In the genomic region with DNA sequence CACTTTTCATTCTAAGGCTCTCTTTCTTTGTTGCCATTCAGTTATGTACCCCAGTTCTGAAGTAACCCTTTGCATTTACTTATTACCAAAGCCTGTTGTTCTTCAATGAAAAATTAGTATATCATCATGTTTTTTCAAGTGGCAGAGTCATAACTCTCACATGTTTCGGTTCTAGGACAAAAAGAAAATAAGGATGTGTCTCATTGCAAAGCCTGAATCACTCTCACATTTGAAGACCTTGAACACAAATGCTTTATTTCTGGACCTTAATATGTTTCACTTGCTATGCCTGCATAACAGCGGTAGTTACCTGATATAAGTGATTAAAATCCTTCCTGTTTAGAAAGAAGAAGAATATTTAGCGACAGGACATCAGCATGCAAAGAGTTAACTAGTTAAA, we compare ENCODE assay signal across 15 cellular contexts. TPM values are rescaled to one million over a fixed set of nuclear protein-coding genes. Genes with fewer than 3 reads are reported as not detected.
DNase-seq lines count a peak whose midpoint lies in the region; TF ChIP-seq lines count a peak whose summit lies in the region.
"Had no signal": no experiment of that assay in that cellular context is flagged by ENCODE, and none has a peak within 500 bp of the region (broad histone marks: within the 10 kb centered on the region; RNA-seq: fewer than 3 reads in every experiment).

No MANE protein-coding gene starts in this region.

- H4K20me1 ChIP-seq in GM23248 (ENCODE audit: insufficient read depth) (no peaks in the 10 kb centered on the region), OCI-LY7 (ENCODE audit: insufficient read depth, low read length) (no peaks in the 10 kb centered on the region), PC-9 (ENCODE audit: insufficient read depth) (no peaks in the 10 kb centered on the region)

- intact Hi-C loops in OCI-LY7 (cut with micrococcal nuclease; ENCODE audit: unreplicated experiment) (no loop called here), dorsolateral prefrontal cortex (cut with DNase I) (no loop called here), PC-9 (cut with micrococcal nuclease; ENCODE audit: unreplicated experiment) (no loop called here)

- 21 to 25% methylated on average over 3 of the region's 3 CpGs for WGBS in GM23248 (ENCODE audit: low coverage in 1 of 2, low lambda C conversion rate in 2 of 2, missing lambda C conversion rate in 2 of 2), 2 experiments

- H3K27me3 ChIP-seq in GM23248 (replicated peaks; ENCODE audit: insufficient read depth) (no peaks in the 10 kb centered on the region), dorsolateral prefrontal cortex (no peaks in the 10 kb centered on the region), PC-9 (ENCODE audit: insufficient read depth, low read depth) (no peaks in the 10 kb centered on the region)

- no peaks in the 10 kb centered on the region for H3K9me2 ChIP-seq in GM23248 (ENCODE audit: insufficient read depth)
- no peaks in the 10 kb centered on the region for H3K9me2 ChIP-seq in OCI-LY7 (ENCODE audit: insufficient read depth, low read length)
- no peaks in the 10 kb centered on the region; the same call in 1 of the 2 replicates for H3K9me2 ChIP-seq in PC-9 (ENCODE audit: insufficient read depth)

- H3K4me3 ChIP-seq in GM23248: no peak overlapping the region
- H3K4me3 ChIP-seq in OCI-LY7 (ENCODE audit: low read depth, low read length, poor library complexity, severe bottlenecking): no peak overlapping the region
- peak overlapping the region in 34 of 59 donors; percentile 0 to 37 (median 8) for H3K4me3 ChIP-seq in dorsolateral prefrontal cortex
- no peak overlapping the region for H3K4me3 ChIP-seq in PC-9
- H3K4me3 ChIP-seq: thoracic aorta had no signal

- H3K9me3 Mint-ChIP-seq in osteocyte (ENCODE audit: unreplicated experiment): no peaks in the 10 kb centered on the region
- H3K9me3 Mint-ChIP-seq: T-helper 1 cell treated with Interleukin-12 subunit alpha and Interleukin-12 subunit beta and Interleukin-4 antibody, amounts not matched to agents 30 μg/mL and 1 μg/mL, for 36 hours had no signal

- TF ChIP-seq CTCF in OCI-LY7 (conservative IDR thresholded peaks at IDR 0.05; ENCODE audit: low read length): no peak
- TF ChIP-seq CTCF in dorsolateral prefrontal cortex (IDR thresholded peaks at IDR 0.05 in 54 of 56, conservative IDR thresholded peaks at IDR 0.05 in 2 of 56; ENCODE audit: low read depth in 1 of 56, partially characterized antibody in 56 of 56): no peak
- no peak for TF ChIP-seq CTCF in osteocyte (IDR thresholded peaks at IDR 0.05)
- TF ChIP-seq CTCF in PC-9 (conservative IDR thresholded peaks at IDR 0.05): no peak

- BruUV-seq in OCI-LY7 (replicated peaks; lab: Mats Ljungman, UMichigan) (no TSS peak), PC-9 (replicated peaks; lab: Mats Ljungman, UMichigan) (no TSS peak)

- peak overlapping the region; percentile 35 for H3K27ac Mint-ChIP-seq in osteocyte (ENCODE audit: unreplicated experiment)
- H3K27ac Mint-ChIP-seq: T-helper 1 cell treated with Interleukin-12 subunit alpha and Interleukin-12 subunit beta and Interleukin-4 antibody, amounts not matched to agents 30 μg/mL and 1 μg/mL, for 36 hours had no signal

- H3K36me3 Mint-ChIP-seq in osteocyte (ENCODE audit: unreplicated experiment): peaks cover 7% of the 10 kb centered on the region

- in situ Hi-C loops in GM23248 (cut with MboI): no loop called here

- H2AFZ ChIP-seq in GM23248: no peak overlapping the region
- H2AFZ ChIP-seq in OCI-LY7 (ENCODE audit: low read length): no peak overlapping the region
- H2AFZ ChIP-seq in PC-9: no peak overlapping the region
- H2AFZ ChIP-seq: parathyroid adenoma had no signal

- POLR2A ChIA-PET in OCI-LY7 (lab: Charles Lee): interaction anchor here (0.6 to 2.0 kb wide), 4 partner anchors 11 to 33 kb away, joined by 3 to 12 read pairs (median 4); no protein-coding TSS in a partner anchor
- POLR2A ChIA-PET in PC-9 (lab: Charles Lee; ENCODE audit: unreplicated experiment): no interaction called here

- peaks cover 17% of the 10 kb centered on the region for H3K4me1 ChIP-seq in GM23248 (ENCODE audit: insufficient read depth)
- H3K4me1 ChIP-seq in OCI-LY7 (ENCODE audit: insufficient read depth, low read length, poor library complexity, severe bottlenecking): peaks cover 11% of the 10 kb centered on the region
- no peaks in the 10 kb centered on the region for H3K4me1 ChIP-seq in PC-9 (replicated peaks; ENCODE audit: insufficient read depth)
- H3K4me1 ChIP-seq: parathyroid adenoma had no signal

- H3K4me1 Mint-ChIP-seq in osteocyte (ENCODE audit: unreplicated experiment): peaks cover 14% of the 10 kb centered on the region

- DNase-seq in GM23248: peak; percentile 53
- DNase-seq in OCI-LY7 (ENCODE audit: low spot score): no peak
- DNase-seq in dorsolateral prefrontal cortex: no peak
- no peak for DNase-seq in osteocyte (ENCODE audit: extremely low spot score, unreplicated experiment)
- DNase-seq in NCI-H1092 (lab: John Stamatoyannopoulos, UW): no peak
- DNase-seq in DMS53 (lab: John Stamatoyannopoulos, UW): no peak
- DNase-seq in amniotic stem cell (lab: John Stamatoyannopoulos, UW): no peak
- no peak for DNase-seq in PC-9
- DNase-seq: HCEC 1CT, KBM-7, midbrain, NCI-H1417 treated with DMSO at 0.1 percent for 48 hours had no signal

- H3F3A ChIP-seq in GM23248 (ENCODE audit: insufficient read depth): no peaks in the 10 kb centered on the region
- H3F3A ChIP-seq in PC-9 (ENCODE audit: insufficient read depth, low read depth): no peaks in the 10 kb centered on the region

- H3K9me3 ChIP-seq in GM23248 (ENCODE audit: low read depth) (no peaks in the 10 kb centered on the region), OCI-LY7 (ENCODE audit: low read length) (no peaks in the 10 kb centered on the region), PC-9 (ENCODE audit: insufficient read depth, low read depth) (no peaks in the 10 kb centered on the region; the same call in 1 of the 2 replicates)
- H3K9me3 ChIP-seq: thoracic aorta had no signal

- CTCF ChIA-PET in OCI-LY7 (lab: Charles Lee; ENCODE audit: unreplicated experiment) (no interaction called here), PC-9 (lab: Charles Lee) (no interaction called here)

- H3K27me3 Mint-ChIP-seq in osteocyte (ENCODE audit: unreplicated experiment): no peaks in the 10 kb centered on the region

- H3K27ac ChIP-seq in GM23248 (peak overlapping the region; percentile 11; the same call in 1 of the 2 replicates), OCI-LY7 (ENCODE audit: low read depth, low read length, poor library complexity, severe bottlenecking) (no peak overlapping the region), dorsolateral prefrontal cortex (peak overlapping the region; percentile 51 to 99 (median 97)), PC-9 (no peak overlapping the region)
- H3K27ac ChIP-seq: parathyroid adenoma, thoracic aorta had no signal

- no peak overlapping the region for H3K4me3 Mint-ChIP-seq in osteocyte (ENCODE audit: unreplicated experiment)
- H3K4me3 Mint-ChIP-seq: T-helper 1 cell treated with Interleukin-12 subunit alpha and Interleukin-12 subunit beta and Interleukin-4 antibody, amounts not matched to agents 30 μg/mL and 1 μg/mL, for 36 hours had no signal

- H3K79me2 ChIP-seq in GM23248 (ENCODE audit: insufficient read depth) (peaks cover 100% of the 10 kb centered on the region), OCI-LY7 (ENCODE audit: insufficient read depth, low read depth, low read length) (no peaks in the 10 kb centered on the region), PC-9 (ENCODE audit: low read depth) (no peaks in the 10 kb centered on the region)
- H3K79me2 ChIP-seq: parathyroid adenoma had no signal

- H3K36me3 ChIP-seq in GM23248 (ENCODE audit: low read depth) (no peaks in the 10 kb centered on the region), OCI-LY7 (ENCODE audit: insufficient read depth, low read length) (no peaks in the 10 kb centered on the region), PC-9 (ENCODE audit: low read depth) (no peaks in the 10 kb centered on the region)
- H3K36me3 ChIP-seq: thoracic aorta had no signal

- peak overlapping the region; percentile 50 for H3K4me2 ChIP-seq in GM23248 (ENCODE audit: unreplicated experiment)
- H3K4me2 ChIP-seq in OCI-LY7 (ENCODE audit: low read length): peak overlapping the region; percentile 19; the same call in 1 of the 2 replicates
- no peak overlapping the region for H3K4me2 ChIP-seq in PC-9

- peak overlapping the region; percentile 16; the same call in 1 of the 2 replicates for H3K9ac ChIP-seq in GM23248
- H3K9ac ChIP-seq: parathyroid adenoma had no signal

RNA-seq across cellular contexts. Expression of a gene that starts 49.1 kb away (rescaled TPM):
- total RNA-seq in GM23248 (2014; rRNA removed; shearing (Covaris generic)): 36.4 and 46.8 TPM in 2 replicates
- polyA plus RNA-seq in GM23248 (2016; fragmentation: Nextera tagmentation; extraction: Ambion mirVana): 25.6 and 26.2 TPM in 2 replicates
- total RNA-seq in OCI-LY7 (2014; rRNA removed; shearing (Covaris generic)): 15.2 and 16.9 TPM in 2 replicates
- total RNA-seq in OCI-LY7 (2022) (4.0 and 5.1 TPM in 2 replicates), dorsolateral prefrontal cortex (100 to 1,000 TPM; 160 to 942 (median 318) TPM), osteocyte (126 and 139 TPM in 2 replicates), PC-9 (2021) (0.09 and 0.95 TPM in 2 replicates)

Comparison
In these comparisons a context has a peak if more than half of its experiments do, and no peak if none do; other contexts are left out.
1. H3K27ac ChIP-seq: peak in GM23248 (single experiment) and dorsolateral prefrontal cortex (59 of 59); none in OCI-LY7 (single experiment) and PC-9 (single experiment).
2. H3K4me3 ChIP-seq: peak in dorsolateral prefrontal cortex (34 of 59); none in GM23248 (single experiment), OCI-LY7 (single experiment) and PC-9 (single experiment).